In genomic region chr19:15640904-15641597, GRCh38 we compare ENCODE assay signal across 18 cellular contexts. TPM values are rescaled to one million over a fixed set of nuclear protein-coding genes. Genes with fewer than 3 reads are reported as not detected.
A peak's percentile ranks its signal among the peaks of the same experiment; 100 is the strongest.
DNase-seq lines count a peak whose midpoint lies in the region; ATAC-seq, FAIRE-seq and TF ChIP-seq lines count a peak whose summit lies in the region.
"Had no signal": no experiment of that assay in that cellular context is flagged by ENCODE, and none has a peak within 500 bp of the region (broad histone marks: within the 10 kb centered on the region; RNA-seq: fewer than 3 reads in every experiment).

No MANE protein-coding gene starts in this region.

- H3K4me3 ChIP-seq in HL-60 (replicated peaks; ENCODE audit: insufficient read depth, low read length): 0 out of 2 replicates have a peak overlapping the region, but pooled peaks have one; percentile 1
- H3K4me3 ChIP-seq in K562: no peak overlapping the region
- H3K4me3 ChIP-seq in HepG2 (replicated peaks in 1 of 3; ENCODE audit: insufficient read depth in 1 of 3, low read depth in 2 of 3, low read length in 3 of 3): peak overlapping the region; percentile 57 to 80 (median 61)
- H3K4me3 ChIP-seq in stomach: no peak overlapping the region

- H3K9me3 ChIP-seq in K562 (replicated peaks; ENCODE audit: control insufficient read depth, insufficient read depth, low read depth, low read length) (no peaks in the 10 kb centered on the region), HepG2 (ENCODE audit: low read length) (no peaks in the 10 kb centered on the region), stomach (no peaks in the 10 kb centered on the region)

- TF ChIP-seq CTCF in HL-60 (IDR thresholded peaks at IDR 0.05; ENCODE audit: insufficient read depth, low read length) (no peak), K562 (IDR thresholded peaks at IDR 0.05 in 2 of 3, conservative IDR thresholded peaks at IDR 0.05 in 1 of 3; ENCODE audit: insufficient read depth in 2 of 3, low read depth in 1 of 3, low read length in 3 of 3) (no peak), HepG2 (CRISPR knock-in tag; IDR thresholded peaks at IDR 0.05) (peak; percentile 1; the same call in 1 of the 2 replicates), stomach (IDR thresholded peaks at IDR 0.05) (no peak)

- H3K9me1 ChIP-seq in K562 (ENCODE audit: control insufficient read depth, insufficient read depth, low read length): peaks cover 3% of the 10 kb centered on the region

- no peaks in the 10 kb centered on the region for H3K79me2 ChIP-seq in K562 (ENCODE audit: control insufficient read depth, insufficient read depth, low read length)
- peaks cover 30% of the 10 kb centered on the region for H3K79me2 ChIP-seq in HepG2 (ENCODE audit: insufficient read depth, low read length)

- no peak overlapping the region for H3K4me2 ChIP-seq in K562 (ENCODE audit: insufficient read depth, low read length)
- H3K4me2 ChIP-seq in HepG2 (ENCODE audit: low read depth, low read length): peak overlapping the region; percentile 96

- no peak overlapping the region for H2AFZ ChIP-seq in K562 (ENCODE audit: low read depth, low read length)
- H2AFZ ChIP-seq in HepG2 (ENCODE audit: low read length): no peak overlapping the region

- CTCF ChIA-PET in K562 (lab: Yijun Ruan, JAX; ENCODE audit: low intra/inter-chr PET ratio): no interaction called here
- CTCF ChIA-PET in HepG2 (lab: Yijun Ruan, JAX; ENCODE audit: low intra/inter-chr PET ratio, low total read pairs): no interaction called here

- H3K27ac ChIP-seq in HL-60 (replicated peaks) (peak overlapping the region; percentile 89), K562 (ENCODE audit: extremely low read depth, low read depth, low read length) (no peak overlapping the region), HepG2 (ENCODE audit: extremely low read length, insufficient read depth, low read length) (peak overlapping the region; percentile 90), stomach (peak overlapping the region; percentile 55 to 76 (median 72))

- ATAC-seq in K562: peak; percentile 36; the same call in 2 of the 3 replicates
- ATAC-seq in HepG2: peak; percentile 91
- no peak for ATAC-seq in HG03045 (IDR thresholded peaks at IDR 0.05; ENCODE audit: unreplicated experiment)
- ATAC-seq in HG02642 (IDR thresholded peaks at IDR 0.05; ENCODE audit: poor library complexity, unreplicated experiment): no peak
- no peak for ATAC-seq in GM21786 (IDR thresholded peaks at IDR 0.05; ENCODE audit: unreplicated experiment)
- ATAC-seq in HG02610 (IDR thresholded peaks at IDR 0.05; ENCODE audit: unreplicated experiment): no peak

- no peak for TF ChIP-seq RAD21 in K562 (CRISPR knock-in tag; conservative IDR thresholded peaks at IDR 0.05 in 1 of 2, IDR thresholded peaks at IDR 0.05 in 1 of 2)
- no peak for TF ChIP-seq RAD21 in HepG2 (CRISPR knock-in tag; IDR thresholded peaks at IDR 0.05)

- H3K9ac ChIP-seq in K562 (ENCODE audit: insufficient read depth in 1 of 2, low read depth in 2 of 2, low read length in 2 of 2): 0 out of 4 replicates have a peak overlapping the region, but pooled peaks of 1 of the 2 experiments have one; percentile 36
- H3K9ac ChIP-seq in HepG2 (ENCODE audit: insufficient read depth, low read depth, low read length): peak overlapping the region; percentile 67

- in situ Hi-C loops in K562 (cut with MboI) (no loop called here), HepG2 (cut with HindIII; ENCODE audit: extremely low pct_ligation_motif_present, low pct_unique_long_range_greater_than_20kb) (loop anchor here (25.0 kb wide), 1 partner anchor 521 kb away; the partner anchor contains the start of gene CIB3)

- FAIRE-seq in K562 (lab: Jason Lieb, UNC) (no peak), HepG2 (lab: Jason Lieb, UNC) (peak; percentile 81)
- FAIRE-seq: GM12891, TTC549 had no signal

- H4K20me1 ChIP-seq in K562 (replicated peaks; ENCODE audit: control insufficient read depth, insufficient read depth, low read length) (no peaks in the 10 kb centered on the region; the same call in 1 of the 2 replicates), HepG2 (ENCODE audit: insufficient read depth, low read length) (no peaks in the 10 kb centered on the region)

- DNase-seq in HL-60 (ENCODE audit: low read depth in 1 of 2, low spot score in 1 of 2) (no peak), K562 (ENCODE audit: extremely low read depth in 1 of 4, low spot score in 3 of 4) (no peak), HepG2 (ENCODE audit: low spot score) (peak; percentile 87), stomach (no peak)
- DNase-seq: activated CD4-positive, alpha-beta T cell treated with anti-CD3 and anti-CD28 coated beads, Interleukin-2, amount 50 U/mL, for 1 hour; activated naive CD4-positive, alpha-beta T cell treated with anti-CD3 and anti-CD28 coated beads, Interleukin-2, amount 10 ng/mL, durations not matched to agents 7 days and 5 days; activated T-cell treated with anti-CD3 and anti-CD28 coated beads for 4 hours; cortex of kidney; Karpas-422; mesenchymal stem cell had no signal

- BruUV-seq in K562 (replicated peaks; lab: Mats Ljungman, UMichigan) (no TSS peak), HepG2 (replicated peaks; lab: Mats Ljungman, UMichigan) (no TSS peak)

- no peak for TF ChIP-seq EP300 in K562 (IDR thresholded peaks at IDR 0.05; ENCODE audit: low read length)
- TF ChIP-seq EP300 in HepG2 (IDR thresholded peaks at IDR 0.05; ENCODE audit: low read depth in 2 of 2, low read length in 2 of 2): peak in 1 of 2 experiments; percentile 78; a peak in 1 of 4 replicates
- TF ChIP-seq EP300 in HepG2 (CRISPR knock-in tag; IDR thresholded peaks at IDR 0.05; ENCODE audit: borderline replicate concordance): 0 out of 2 replicates have a peak, but pooled peaks have one; percentile 60
- TF ChIP-seq EP300 in stomach (IDR thresholded peaks at IDR 0.05): no peak

- TF ChIP-seq POLR2A in K562 (conservative IDR thresholded peaks at IDR 0.05) (no peak), HepG2 (IDR thresholded peaks at IDR 0.05; ENCODE audit: insufficient read depth in 1 of 2, low read depth in 2 of 2, low read length in 2 of 2) (peak; percentile 56 to 64), stomach (IDR thresholded peaks at IDR 0.05) (no peak)

- H3K4me1 ChIP-seq in K562 (replicated peaks in 1 of 2; ENCODE audit: control insufficient read depth in 2 of 2, insufficient read depth in 2 of 2, low read length in 2 of 2): peaks cover 6 to 20% of the 10 kb centered on the region in 2 experiments; a peak in 4 of 5 replicates
- peaks cover 76% of the 10 kb centered on the region for H3K4me1 ChIP-seq in HepG2 (ENCODE audit: insufficient read depth, low read length)
- H3K4me1 ChIP-seq in stomach: peaks cover 7 to 22% (median 12%) of the 10 kb centered on the region in 4 donors

- intact Hi-C loops in K562 (cut with micrococcal nuclease) (no loop called here), HepG2 (cut with micrococcal nuclease; ENCODE audit: unreplicated experiment) (loop anchor here (2.0 kb wide), 1 partner anchor 32 kb away; the partner anchor contains the start of gene CYP4F12), stomach (cut with DNase I; ENCODE audit: low total_unique reads) (no loop called here)

- no peaks in the 10 kb centered on the region for H3K27me3 ChIP-seq in HL-60 (ENCODE audit: insufficient read depth, poor library complexity, severe bottlenecking)
- peaks cover 0 to 11% of the 10 kb centered on the region in 2 experiments; a peak in 2 of 5 replicates for H3K27me3 ChIP-seq in K562 (ENCODE audit: control insufficient read depth in 2 of 2, insufficient read depth in 2 of 2, low read length in 2 of 2)
- no peaks in the 10 kb centered on the region for H3K27me3 ChIP-seq in HepG2 (ENCODE audit: control insufficient read depth in 1 of 2, insufficient read depth in 2 of 2, low read length in 2 of 2)
- H3K27me3 ChIP-seq in stomach: peaks cover 0 to 6% (median 0%) of the 10 kb centered on the region in 3 donors

- POLR2A ChIA-PET in K562 (lab: Yijun Ruan, JAX) (interaction anchor here (0.5 to 1.4 kb wide), 4 partner anchors 11 to 175 kb away, joined by 3 to 4 read pairs (median 4); partner anchors contain the start of gene OR10H1), HepG2 (lab: Yijun Ruan, JAX) (interaction anchor here (0.9 to 4.5 kb wide), 8 partner anchors 15 to 293 kb away, joined by 3 to 68 read pairs (median 6); partner anchors contain the start of genes CYP4F11 and CYP4F12)

- H3K36me3 ChIP-seq in K562 (ENCODE audit: control insufficient read depth, insufficient read depth, low read length): no peaks in the 10 kb centered on the region
- H3K36me3 ChIP-seq in HepG2 (replicated peaks in 1 of 2; ENCODE audit: control insufficient read depth in 1 of 2, insufficient read depth in 2 of 2, low read length in 2 of 2): peaks cover 0 to 2% of the 10 kb centered on the region in 2 experiments; a peak in 1 of 5 replicates
- H3K36me3 ChIP-seq in stomach: no peaks in the 10 kb centered on the region

- 48% methylated on average over 12 of the region's 12 CpGs for WGBS in K562 (ENCODE audit: insufficient coverage, low coverage, missing lambda C conversion rate)
- WGBS in HepG2 (ENCODE audit: low lambda C conversion rate): 1% methylated on average over 5 of the region's 12 CpGs
- 66 to 74% (median 70%) methylated on average over 12 of the region's 12 CpGs for WGBS in stomach, 5 donors

RNA-seq across cellular contexts. Expression of gene CYP4F3, which starts 0.4 kb away (rescaled TPM):
- total RNA-seq in K562 (2011; cell fraction: chromatin; rRNA removed; ENCODE audit: low replicate concordance): not detected in 2 replicates
- not detected in 2 replicates for total RNA-seq in K562 (2011; cell fraction: nucleolus; rRNA removed)
- total RNA-seq in K562 (2011; cell fraction: nucleoplasm; rRNA removed): not detected in 2 replicates
- not detected in 2 replicates for total RNA-seq in K562 (2014; rRNA removed)
- total RNA-seq in K562 (2014; rRNA removed; fragmentation: Illumina TruSeq; extraction: Trizol): not detected in 2 replicates
- total RNA-seq in K562 (2015; rRNA removed; fragmentation: Illumina TruSeq; extraction: Trizol): 0.15 and 0.40 TPM in 2 replicates
- 0.16 TPM in 1 of 2 replicates, not detected in the other for total RNA-seq in K562 (2021)
- 0.19 TPM in 1 of 2 replicates, not detected in the other for polyA plus RNA-seq in K562 (2011; rRNA removed)
- 0.03 TPM in 1 of 2 replicates, not detected in the other for polyA plus RNA-seq in K562 (2011; cell fraction: cytosol; rRNA removed)
- 0.06 and 0.07 TPM in 2 replicates for polyA plus RNA-seq in K562 (2011; cell fraction: nucleus; rRNA removed)
- polyA plus RNA-seq in K562 (2012): 0.04 and 0.10 TPM in 2 replicates
- not detected in 2 replicates for polyA plus RNA-seq in K562 (2014; fragmentation: Illumina TruSeq; extraction: Trizol)
- under 1 TPM in 1 of 2 experiments, not detected in 1; 0.01 TPM for polyA plus RNA-seq in K562 (2014; fragmentation: Nextera tagmentation; extraction: Ambion mirVana)
- polyA plus RNA-seq in K562 (2014; rRNA removed): not detected in 2 replicates
- not detected in 2 replicates for polyA minus RNA-seq in K562 (2011; rRNA and poly(A)+ RNA removed)
- not detected in 2 replicates for polyA minus RNA-seq in K562 (2011; cell fraction: cytosol; rRNA and poly(A)+ RNA removed)
- 0.13 TPM in 1 of 2 replicates, not detected in the other for polyA minus RNA-seq in K562 (2011; cell fraction: nucleus; rRNA and poly(A)+ RNA removed)
- total RNA-seq in HepG2 (2016; rRNA removed; fragmentation: Illumina TruSeq; extraction: Trizol): 5.6 and 17.8 TPM in 2 replicates
- total RNA-seq in HepG2 (2016; cell fraction: cytosol; rRNA removed; fragmentation: Illumina TruSeq; extraction: Trizol; ENCODE audit: low read depth): 1.5 and 1.8 TPM in 2 replicates
- 5.2 and 19.4 TPM in 2 replicates for total RNA-seq in HepG2 (2016; cell fraction: insoluble cytoplasmic fraction; rRNA removed; fragmentation: Illumina TruSeq; extraction: Trizol)
- total RNA-seq in HepG2 (2016; cell fraction: membrane; rRNA removed; fragmentation: Illumina TruSeq; extraction: Trizol): 3.3 and 3.5 TPM in 2 replicates
- 31.5 and 33.3 TPM in 2 replicates for total RNA-seq in HepG2 (2016; cell fraction: nucleus; rRNA removed; fragmentation: Illumina TruSeq; extraction: Trizol)
- 22.8 and 36.6 TPM in 2 replicates for polyA plus RNA-seq in HepG2 (2011; rRNA removed)
- 8.9 and 9.0 TPM in 2 replicates for polyA plus RNA-seq in HepG2 (2011; cell fraction: cytosol; rRNA removed)
- 112 and 139 TPM in 2 replicates for polyA plus RNA-seq in HepG2 (2011; cell fraction: nucleus; rRNA removed)
- polyA plus RNA-seq in HepG2 (2012): 18.0 and 18.4 TPM in 2 replicates
- polyA plus RNA-seq in HepG2 (2016; cell fraction: cytosol; fragmentation: Illumina TruSeq; extraction: Trizol; ENCODE audit: low read depth): 0.71 and 0.78 TPM in 2 replicates
- polyA plus RNA-seq in HepG2 (2016; cell fraction: insoluble cytoplasmic fraction; fragmentation: Illumina TruSeq; extraction: Trizol; ENCODE audit: low read depth): 3.8 and 5.7 TPM in 2 replicates
- 1.4 and 1.6 TPM in 2 replicates for polyA plus RNA-seq in HepG2 (2016; cell fraction: membrane; fragmentation: Illumina TruSeq; extraction: Trizol; ENCODE audit: low read depth)
- 55.9 and 57.1 TPM in 2 replicates for polyA plus RNA-seq in HepG2 (2016; cell fraction: nucleus; fragmentation: Illumina TruSeq; extraction: Trizol; ENCODE audit: insufficient read depth, low read depth)
- 4.2 and 53.5 TPM in 2 replicates for polyA minus RNA-seq in HepG2 (2011; rRNA and poly(A)+ RNA removed; ENCODE audit: low replicate concordance)
- polyA minus RNA-seq in HepG2 (2011; cell fraction: cytosol; rRNA and poly(A)+ RNA removed): 6.2 and 7.0 TPM in 2 replicates
- 92.7 and 137 TPM in 2 replicates for polyA minus RNA-seq in HepG2 (2011; cell fraction: nucleus; rRNA and poly(A)+ RNA removed)
- 100 to 1,000 TPM in 1 of 5 donors, 10 to 100 TPM in 2, 1 to 10 TPM in 2; 4.9 to 100 (median 20.6) TPM for total RNA-seq in stomach
- polyA plus RNA-seq in stomach: 1 to 10 TPM in 1 of 3 donors, under 1 TPM in 2; 0.25 to 5.4 (median 0.31) TPM
- total RNA-seq: fibroblast of lung, neural crest cell had no signal
- polyA plus RNA-seq: fibroblast of lung had no signal

RNA-seq across cellular contexts. Expression of gene CYP4F8, which starts 26.0 kb away (rescaled TPM):
- total RNA-seq in K562 (2011; cell fraction: chromatin; rRNA removed; ENCODE audit: low replicate concordance): not detected in 2 replicates
- total RNA-seq in K562 (2011; cell fraction: nucleolus; rRNA removed): not detected in 2 replicates
- total RNA-seq in K562 (2011; cell fraction: nucleoplasm; rRNA removed): not detected in 2 replicates
- total RNA-seq in K562 (2014; rRNA removed) (not detected in 2 replicates), K562 (2014; rRNA removed; fragmentation: Illumina TruSeq; extraction: Trizol) (not detected in 2 replicates), K562 (2015; rRNA removed; fragmentation: Illumina TruSeq; extraction: Trizol) (not detected in 2 replicates), K562 (2021) (not detected in 2 replicates), HepG2 (2016; rRNA removed; fragmentation: Illumina TruSeq; extraction: Trizol) (not detected in 2 replicates), stomach (not detected)
- polyA plus RNA-seq in K562 (2011; rRNA removed) (not detected in 2 replicates), K562 (2014; fragmentation: Illumina TruSeq; extraction: Trizol) (not detected in 2 replicates), K562 (2014; fragmentation: Nextera tagmentation; extraction: Ambion mirVana) (not detected), K562 (2014; rRNA removed) (not detected in 2 replicates), HepG2 (2011; rRNA removed) (not detected in 2 replicates), stomach (not detected)
- polyA plus RNA-seq in K562 (2011; cell fraction: cytosol; rRNA removed): not detected in 2 replicates
- polyA plus RNA-seq in K562 (2011; cell fraction: nucleus; rRNA removed): not detected in 2 replicates
- polyA plus RNA-seq in K562 (2012): not detected in 2 replicates
- polyA minus RNA-seq in K562 (2011; rRNA and poly(A)+ RNA removed): not detected in 2 replicates
- not detected in 2 replicates for polyA minus RNA-seq in K562 (2011; cell fraction: cytosol; rRNA and poly(A)+ RNA removed)
- not detected in 2 replicates for polyA minus RNA-seq in K562 (2011; cell fraction: nucleus; rRNA and poly(A)+ RNA removed)
- total RNA-seq in HepG2 (2016; cell fraction: cytosol; rRNA removed; fragmentation: Illumina TruSeq; extraction: Trizol; ENCODE audit: low read depth): not detected in 2 replicates
- total RNA-seq in HepG2 (2016; cell fraction: insoluble cytoplasmic fraction; rRNA removed; fragmentation: Illumina TruSeq; extraction: Trizol): not detected in 2 replicates
- not detected in 2 replicates for total RNA-seq in HepG2 (2016; cell fraction: membrane; rRNA removed; fragmentation: Illumina TruSeq; extraction: Trizol)
- not detected in 2 replicates for total RNA-seq in HepG2 (2016; cell fraction: nucleus; rRNA removed; fragmentation: Illumina TruSeq; extraction: Trizol)
- polyA plus RNA-seq in HepG2 (2011; cell fraction: cytosol; rRNA removed): not detected in 2 replicates
- not detected in 2 replicates for polyA plus RNA-seq in HepG2 (2011; cell fraction: nucleus; rRNA removed)
- polyA plus RNA-seq in HepG2 (2012): not detected in 2 replicates
- polyA plus RNA-seq in HepG2 (2016; cell fraction: cytosol; fragmentation: Illumina TruSeq; extraction: Trizol; ENCODE audit: low read depth): not detected in 2 replicates
- polyA plus RNA-seq in HepG2 (2016; cell fraction: insoluble cytoplasmic fraction; fragmentation: Illumina TruSeq; extraction: Trizol; ENCODE audit: low read depth): not detected in 2 replicates
- not detected in 2 replicates for polyA plus RNA-seq in HepG2 (2016; cell fraction: membrane; fragmentation: Illumina TruSeq; extraction: Trizol; ENCODE audit: low read depth)
- polyA plus RNA-seq in HepG2 (2016; cell fraction: nucleus; fragmentation: Illumina TruSeq; extraction: Trizol; ENCODE audit: insufficient read depth, low read depth): not detected in 2 replicates
- not detected in 2 replicates for polyA minus RNA-seq in HepG2 (2011; rRNA and poly(A)+ RNA removed; ENCODE audit: low replicate concordance)
- not detected in 2 replicates for polyA minus RNA-seq in HepG2 (2011; cell fraction: cytosol; rRNA and poly(A)+ RNA removed)
- not detected in 2 replicates for polyA minus RNA-seq in HepG2 (2011; cell fraction: nucleus; rRNA and poly(A)+ RNA removed)
- total RNA-seq: fibroblast of lung, neural crest cell had no signal
- polyA plus RNA-seq: fibroblast of lung had no signal

RNA-seq across cellular contexts. Expression of gene CYP4F12, which starts 31.8 kb away (rescaled TPM):
- total RNA-seq in K562 (2011; cell fraction: chromatin; rRNA removed; ENCODE audit: low replicate concordance): not detected in 2 replicates
- not detected in 2 replicates for total RNA-seq in K562 (2011; cell fraction: nucleolus; rRNA removed)
- not detected in 2 replicates for total RNA-seq in K562 (2011; cell fraction: nucleoplasm; rRNA removed)
- total RNA-seq in K562 (2014; rRNA removed) (not detected in 2 replicates), K562 (2014; rRNA removed; fragmentation: Illumina TruSeq; extraction: Trizol) (not detected in 2 replicates), K562 (2015; rRNA removed; fragmentation: Illumina TruSeq; extraction: Trizol) (not detected in 2 replicates), K562 (2021) (not detected in 2 replicates), HepG2 (2016; rRNA removed; fragmentation: Illumina TruSeq; extraction: Trizol) (7.2 and 30.8 TPM in 2 replicates), stomach (100 to 1,000 TPM in 1 of 5 donors, 10 to 100 TPM in 4; 16.1 to 113 (median 38.2) TPM)
- polyA plus RNA-seq in K562 (2011; rRNA removed) (not detected in 2 replicates), K562 (2014; fragmentation: Illumina TruSeq; extraction: Trizol) (not detected in 2 replicates), K562 (2014; fragmentation: Nextera tagmentation; extraction: Ambion mirVana) (not detected), K562 (2014; rRNA removed) (not detected in 2 replicates), HepG2 (2011; rRNA removed) (29.9 and 47.3 TPM in 2 replicates), stomach (10 to 100 TPM in 2 of 3 donors, 1 to 10 TPM in 1; 2.5 to 47.1 (median 10.2) TPM)
- not detected in 2 replicates for polyA plus RNA-seq in K562 (2011; cell fraction: cytosol; rRNA removed)
- not detected in 2 replicates for polyA plus RNA-seq in K562 (2011; cell fraction: nucleus; rRNA removed)
- polyA plus RNA-seq in K562 (2012): 0.06 TPM in 1 of 2 replicates, not detected in the other
- polyA minus RNA-seq in K562 (2011; rRNA and poly(A)+ RNA removed): not detected in 2 replicates
- not detected in 2 replicates for polyA minus RNA-seq in K562 (2011; cell fraction: cytosol; rRNA and poly(A)+ RNA removed)
- polyA minus RNA-seq in K562 (2011; cell fraction: nucleus; rRNA and poly(A)+ RNA removed): not detected in 2 replicates
- total RNA-seq in HepG2 (2016; cell fraction: cytosol; rRNA removed; fragmentation: Illumina TruSeq; extraction: Trizol; ENCODE audit: low read depth): 7.6 and 8.4 TPM in 2 replicates
- total RNA-seq in HepG2 (2016; cell fraction: insoluble cytoplasmic fraction; rRNA removed; fragmentation: Illumina TruSeq; extraction: Trizol): 8.4 and 31.2 TPM in 2 replicates
- total RNA-seq in HepG2 (2016; cell fraction: membrane; rRNA removed; fragmentation: Illumina TruSeq; extraction: Trizol): 7.5 and 8.0 TPM in 2 replicates
- 58.4 and 69.5 TPM in 2 replicates for total RNA-seq in HepG2 (2016; cell fraction: nucleus; rRNA removed; fragmentation: Illumina TruSeq; extraction: Trizol)
- 17.8 and 24.8 TPM in 2 replicates for polyA plus RNA-seq in HepG2 (2011; cell fraction: cytosol; rRNA removed)
- polyA plus RNA-seq in HepG2 (2011; cell fraction: nucleus; rRNA removed): 265 and 292 TPM in 2 replicates
- 24.1 and 32.2 TPM in 2 replicates for polyA plus RNA-seq in HepG2 (2012)
- 5.0 and 5.2 TPM in 2 replicates for polyA plus RNA-seq in HepG2 (2016; cell fraction: cytosol; fragmentation: Illumina TruSeq; extraction: Trizol; ENCODE audit: low read depth)
- 7.9 and 8.8 TPM in 2 replicates for polyA plus RNA-seq in HepG2 (2016; cell fraction: insoluble cytoplasmic fraction; fragmentation: Illumina TruSeq; extraction: Trizol; ENCODE audit: low read depth)
- polyA plus RNA-seq in HepG2 (2016; cell fraction: membrane; fragmentation: Illumina TruSeq; extraction: Trizol; ENCODE audit: low read depth): 6.3 and 6.8 TPM in 2 replicates
- 110 and 117 TPM in 2 replicates for polyA plus RNA-seq in HepG2 (2016; cell fraction: nucleus; fragmentation: Illumina TruSeq; extraction: Trizol; ENCODE audit: insufficient read depth, low read depth)
- 30.7 and 43.0 TPM in 2 replicates for polyA minus RNA-seq in HepG2 (2011; rRNA and poly(A)+ RNA removed; ENCODE audit: low replicate concordance)
- 11.0 and 11.8 TPM in 2 replicates for polyA minus RNA-seq in HepG2 (2011; cell fraction: cytosol; rRNA and poly(A)+ RNA removed)
- polyA minus RNA-seq in HepG2 (2011; cell fraction: nucleus; rRNA and poly(A)+ RNA removed): 81.9 and 132 TPM in 2 replicates
- total RNA-seq: fibroblast of lung, neural crest cell had no signal
- polyA plus RNA-seq: fibroblast of lung had no signal

Comparison
In these comparisons a context has a peak if more than half of its experiments do, and no peak if none do; other contexts are left out.
1. H3K4me3 ChIP-seq: peak in HL-60 (single experiment) and HepG2 (3 of 3); none in K562 (single experiment) and stomach (0 of 4).
2. ATAC-seq: peak in K562 (single experiment) and HepG2 (single experiment); none in HG03045 (single experiment), HG02642 (single experiment), GM21786 (single experiment) and HG02610 (single experiment).
3. POLR2A ChIP-seq: peak in HepG2 (2 of 2); none in K562 (single experiment) and stomach (0 of 4).
4. RNA of gene CYP4F12, which starts 31.8 kb away (total RNA-seq): 16.1 to 113 TPM in stomach and 7.2 to 69.5 TPM in HepG2; not detected in K562; every median in the first group is over 4 times any median in the second.